Comparison of ENCODE assay signal across 9 cellular contexts in the genomic region with DNA sequence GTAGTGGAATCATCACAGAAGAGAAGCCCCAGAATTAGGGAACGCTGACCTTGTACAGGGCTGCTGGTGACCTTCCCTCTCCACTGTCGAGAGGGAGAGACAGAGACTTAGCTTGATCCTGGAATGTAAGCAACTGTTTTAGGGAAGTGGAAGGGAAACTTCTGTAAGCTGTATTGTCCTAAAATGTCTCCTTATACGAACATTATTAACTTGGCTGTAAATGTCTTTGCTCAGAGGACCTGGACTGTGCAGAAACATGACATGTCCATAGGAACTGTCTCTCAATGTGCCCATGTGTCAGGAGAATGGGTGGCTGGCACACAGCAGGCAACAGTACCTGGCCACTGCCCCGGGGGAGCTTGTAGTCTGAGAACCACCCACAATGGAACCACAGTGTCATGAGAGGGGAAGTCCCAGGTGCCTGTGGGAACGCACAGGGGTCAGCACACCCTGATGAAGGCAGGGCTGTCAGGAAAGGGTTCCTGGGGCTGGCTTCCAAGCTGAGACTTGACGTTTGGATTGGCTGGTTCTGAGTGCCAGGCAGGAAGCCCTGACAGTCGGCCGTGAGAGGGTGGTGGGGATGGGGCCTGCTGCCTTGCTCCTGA. TPM values are rescaled to one million over a fixed set of nuclear protein-coding genes. Genes with fewer than 3 reads are reported as not detected.
DNase-seq lines count a peak whose midpoint lies in the region; ATAC-seq and TF ChIP-seq lines count a peak whose summit lies in the region.
"Had no signal": no experiment of that assay in that cellular context is flagged by ENCODE, and none has a peak within 500 bp of the region (broad histone marks: within the 10 kb centered on the region; RNA-seq: fewer than 3 reads in every experiment).

No MANE protein-coding gene starts in this region.

- H3K27ac ChIP-seq in caudate nucleus (ENCODE audit: low read depth, low read length): peak overlapping the region; percentile 2
- peak overlapping the region in 1 of 2 donors; percentile 49 for H3K27ac ChIP-seq in aorta (ENCODE audit: low read depth in 1 of 2, low read length in 2 of 2)

- 42 to 45% methylated on average over 8 of the region's 8 CpGs for WGBS in aorta, 2 donors

- no peaks in the 10 kb centered on the region for H3K27me3 ChIP-seq in aorta (ENCODE audit: control insufficient read depth in 1 of 2, insufficient read depth in 2 of 2, low read length in 1 of 2)

- peak; percentile 39 for DNase-seq in CD1c-positive myeloid dendritic cell (ENCODE audit: extremely low spot score)
- peak; percentile 41 for DNase-seq in GM19238 (ENCODE audit: insufficient read length, low spot score)
- no peak for DNase-seq in caudate nucleus (lab: John Stamatoyannopoulos, UW)
- no peak for DNase-seq in H4 (ENCODE audit: low spot score)
- no peak for DNase-seq in NAMALWA (ENCODE audit: low spot score)
- DNase-seq in mucosa of descending colon: no peak
- DNase-seq in aorta: no peak
- DNase-seq: NCI-H2107 had no signal

- no peak for TF ChIP-seq CTCF in mucosa of descending colon (IDR thresholded peaks at IDR 0.05)

- H3K4me1 ChIP-seq in mucosa of descending colon (ENCODE audit: low read depth) (peaks cover 16% of the 10 kb centered on the region), aorta (ENCODE audit: control insufficient read depth in 1 of 2, insufficient read depth in 2 of 2, low read length in 2 of 2) (no peaks in the 10 kb centered on the region)

- no peak overlapping the region for H3K4me3 ChIP-seq in mucosa of descending colon
- H3K4me3 ChIP-seq in aorta (ENCODE audit: low read length in 2 of 2): no peak overlapping the region

- intact Hi-C loops in mucosa of descending colon (cut with DNase I, micrococcal nuclease) (no loop called here), aorta (cut with DNase I) (loop anchor here in 1 of 2 donors (10.0 kb wide), 1 partner anchor 1442 kb away; no protein-coding TSS in a partner anchor)

- no peaks in the 10 kb centered on the region for H3K36me3 ChIP-seq in mucosa of descending colon (ENCODE audit: low read depth)
- peaks cover 0 to 2% of the 10 kb centered on the region in 2 donors for H3K36me3 ChIP-seq in aorta (ENCODE audit: control insufficient read depth in 1 of 2, insufficient read depth in 2 of 2, low read length in 1 of 2)

- no peaks in the 10 kb centered on the region for H3K9me3 ChIP-seq in mucosa of descending colon
- no peaks in the 10 kb centered on the region for H3K9me3 ChIP-seq in aorta (ENCODE audit: control insufficient read depth, low read length)

- ATAC-seq in HG03066 (IDR thresholded peaks at IDR 0.05; ENCODE audit: low read depth, unreplicated experiment) (peak; percentile 89), mucosa of descending colon (no peak), aorta (ENCODE audit: low FRiP score) (no peak)

RNA-seq across cellular contexts. Expression of a gene that starts 34.0 kb away (rescaled TPM):
- total RNA-seq in H4 (2014; rRNA removed; shearing (Covaris generic)): 38.0 and 41.5 TPM in 2 replicates
- total RNA-seq in mucosa of descending colon: 100 to 1,000 TPM in 2 of 3 donors, 10 to 100 TPM in 1; 63.7 to 125 (median 109) TPM
- 100 to 1,000 TPM; 117 to 122 TPM for total RNA-seq in aorta
- polyA plus RNA-seq in aorta: 100 to 1,000 TPM; 146 to 188 TPM

Comparison
In these comparisons a context has a peak if more than half of its experiments do, and no peak if none do; other contexts are left out.
1. DNase-seq: peak in CD1c-positive myeloid dendritic cell (single experiment) and GM19238 (single experiment); none in caudate nucleus (0 of 61), H4 (single experiment), NAMALWA (single experiment), mucosa of descending colon (0 of 3) and aorta (0 of 2).